In the genomic region with DNA sequence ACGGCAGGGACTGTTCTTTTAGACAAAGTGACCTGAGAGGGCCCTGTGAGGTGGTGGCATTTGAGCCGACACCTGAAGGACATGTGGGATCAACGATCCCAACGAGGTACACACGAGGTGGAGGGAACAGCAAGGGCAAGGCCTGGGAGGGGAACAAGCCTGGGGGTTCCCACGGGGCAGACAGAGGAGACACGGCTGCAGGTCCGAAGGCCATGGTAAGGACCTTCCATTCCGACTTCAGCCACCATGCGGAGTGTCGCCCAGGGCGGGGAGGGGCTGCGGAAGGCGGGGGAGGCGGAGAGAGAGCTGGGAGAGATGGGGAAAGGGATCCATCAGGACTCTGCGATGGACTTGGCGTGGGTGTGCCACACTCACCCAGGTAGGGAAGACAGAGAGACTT, we compare ENCODE assay signal across 18 cellular contexts.
DNase-seq lines count a peak whose midpoint lies in the region; ATAC-seq and TF ChIP-seq lines count a peak whose summit lies in the region.
"Had no signal": no experiment of that assay in that cellular context is flagged by ENCODE, and none has a peak within 500 bp of the region (broad histone marks: within the 10 kb centered on the region; RNA-seq: fewer than 3 reads in every experiment).

No MANE protein-coding gene starts in this region.

- H2AFZ ChIP-seq in PC-9 (no peak overlapping the region), fibroblast of lung (ENCODE audit: low read length) (no peak overlapping the region), MM.1S (ENCODE audit: low read length) (no peak overlapping the region)

- H3K9me2 ChIP-seq in PC-9 (ENCODE audit: insufficient read depth) (no peaks in the 10 kb centered on the region), MM.1S (replicated peaks; ENCODE audit: insufficient read depth, low read length) (no peaks in the 10 kb centered on the region)

- H3K36me3 ChIP-seq in A673 (ENCODE audit: insufficient read depth, low read length, poor library complexity, severe bottlenecking) (no peaks in the 10 kb centered on the region), PC-9 (ENCODE audit: low read depth) (no peaks in the 10 kb centered on the region), fibroblast of lung (ENCODE audit: control insufficient read depth, insufficient read depth, low read length) (no peaks in the 10 kb centered on the region), MM.1S (replicated peaks; ENCODE audit: insufficient read depth, low read length) (no peaks in the 10 kb centered on the region)
- H3K36me3 ChIP-seq: SJSA1 had no signal

- no peaks in the 10 kb centered on the region for H3K36me3 Mint-ChIP-seq in osteocyte (ENCODE audit: unreplicated experiment)

- BruUV-seq in A673 (replicated peaks; lab: Mats Ljungman, UMichigan) (no TSS peak), PC-9 (replicated peaks; lab: Mats Ljungman, UMichigan) (no TSS peak)

- H3K9me3 ChIP-seq in A673 (ENCODE audit: low read depth, low read length, poor library complexity, severe bottlenecking): no peaks in the 10 kb centered on the region
- H3K9me3 ChIP-seq in PC-9 (ENCODE audit: insufficient read depth, low read depth): no peaks in the 10 kb centered on the region
- H3K9me3 ChIP-seq in fibroblast of lung (ENCODE audit: control insufficient read depth, insufficient read depth, low read depth, low read length): no peaks in the 10 kb centered on the region
- H3K9me3 ChIP-seq in MM.1S (replicated peaks; ENCODE audit: insufficient read depth, low read length): no peaks in the 10 kb centered on the region
- H3K9me3 ChIP-seq: A549, SJSA1, testis had no signal

- no peak for TF ChIP-seq CTCF in A673 (conservative IDR thresholded peaks at IDR 0.05; ENCODE audit: low read depth, low read length)
- TF ChIP-seq CTCF in PC-9 (conservative IDR thresholded peaks at IDR 0.05): no peak
- no peak for TF ChIP-seq CTCF in fibroblast of lung (conservative IDR thresholded peaks at IDR 0.05 in 1 of 2, IDR thresholded peaks at IDR 0.05 in 1 of 2; ENCODE audit: low read depth in 1 of 2, low read length in 2 of 2)
- TF ChIP-seq CTCF in osteocyte (IDR thresholded peaks at IDR 0.05): no peak
- TF ChIP-seq CTCF in MM.1S (IDR thresholded peaks at IDR 0.05; ENCODE audit: low read length): no peak

- H3K4me3 ChIP-seq in A673 (ENCODE audit: low read depth, low read length, poor library complexity, severe bottlenecking): no peak overlapping the region
- no peak overlapping the region for H3K4me3 ChIP-seq in PC-9
- H3K4me3 ChIP-seq in fibroblast of lung (replicated peaks in 1 of 4; ENCODE audit: control extremely low read depth in 1 of 4, insufficient read depth in 1 of 4, low read depth in 3 of 4, low read length in 4 of 4): no peak overlapping the region
- no peak overlapping the region for H3K4me3 ChIP-seq in MM.1S (ENCODE audit: low read length)
- H3K4me3 ChIP-seq: A549, SJSA1, testis had no signal

- H3K4me3 Mint-ChIP-seq in osteocyte (ENCODE audit: unreplicated experiment): peak overlapping the region; percentile 63
- H3K4me3 Mint-ChIP-seq: T-helper 17 cell had no signal

- H4K20me1 ChIP-seq in PC-9 (ENCODE audit: insufficient read depth): no peaks in the 10 kb centered on the region
- no peaks in the 10 kb centered on the region for H4K20me1 ChIP-seq in fibroblast of lung (ENCODE audit: control insufficient read depth, extremely low read depth, insufficient read depth, low read length)
- H4K20me1 ChIP-seq in MM.1S (ENCODE audit: insufficient read depth, low read length): no peaks in the 10 kb centered on the region

- CTCF ChIA-PET in A673 (lab: Charles Lee): no interaction called here
- CTCF ChIA-PET in PC-9 (lab: Charles Lee): no interaction called here

- H3K27me3 Mint-ChIP-seq in osteocyte (ENCODE audit: unreplicated experiment): no peaks in the 10 kb centered on the region
- H3K27me3 Mint-ChIP-seq: T-helper 17 cell had no signal

- H3K4me2 ChIP-seq in PC-9 (peak overlapping the region; percentile 81), fibroblast of lung (ENCODE audit: extremely low read depth, insufficient read depth, low read length) (peak overlapping the region; percentile 28), MM.1S (ENCODE audit: low read depth, low read length) (no peak overlapping the region)
- H3K4me2 ChIP-seq: A549 had no signal

- peaks cover 48% of the 10 kb centered on the region for H3K4me1 ChIP-seq in A673 (ENCODE audit: insufficient read depth, low read length, poor library complexity, severe bottlenecking)
- H3K4me1 ChIP-seq in PC-9 (replicated peaks; ENCODE audit: insufficient read depth): peaks cover 46% of the 10 kb centered on the region
- peaks cover 4% of the 10 kb centered on the region for H3K4me1 ChIP-seq in fibroblast of lung (ENCODE audit: control insufficient read depth, extremely low read depth, insufficient read depth, low read length)
- H3K4me1 ChIP-seq in MM.1S (ENCODE audit: low read length): peaks cover 14% of the 10 kb centered on the region
- H3K4me1 ChIP-seq: A549 had no signal

- peaks cover 21% of the 10 kb centered on the region for H3K4me1 Mint-ChIP-seq in osteocyte (ENCODE audit: unreplicated experiment)

- ATAC-seq in esophagus mucosa (no peak), GM21390 (IDR thresholded peaks at IDR 0.05; ENCODE audit: unreplicated experiment) (no peak)
- ATAC-seq: A549, T-helper 17 cell had no signal

- intact Hi-C loops in A673 (cut with micrococcal nuclease; ENCODE audit: unreplicated experiment) (no loop called here), PC-9 (cut with micrococcal nuclease; ENCODE audit: unreplicated experiment) (no loop called here)

- H3K27ac ChIP-seq in A673 (ENCODE audit: low read depth, low read length, poor library complexity, severe bottlenecking) (peak overlapping the region; percentile 71), PC-9 (peak overlapping the region; percentile 95), fibroblast of lung (ENCODE audit: insufficient read depth, low read length) (peak overlapping the region; percentile 68), MM.1S (ENCODE audit: low read length) (no peak overlapping the region)
- H3K27ac ChIP-seq: A549, epithelial cell of prostate, SJSA1, testis had no signal

- POLR2A ChIA-PET in A673 (lab: Charles Lee; ENCODE audit: low non-redundant PET) (no interaction called here), PC-9 (lab: Charles Lee; ENCODE audit: unreplicated experiment) (interaction anchor here (0.5 to 0.7 kb wide), 2 partner anchors 36 to 390 kb away, joined by 6 to 9 read pairs; no protein-coding TSS in a partner anchor)

- no peak for DNase-seq in A673 (ENCODE audit: low spot score)
- no peak for DNase-seq in PC-9
- DNase-seq in fibroblast of lung (ENCODE audit: low read depth in 2 of 2): no peak
- DNase-seq in osteocyte (ENCODE audit: extremely low spot score, unreplicated experiment): no peak
- DNase-seq in MM.1S: no peak
- DNase-seq in HuH-7 (ENCODE audit: low spot score): no peak
- DNase-seq: activated CD4-positive, alpha-beta T cell treated with anti-CD3 and anti-CD28 coated beads, Interleukin-2, amount 50 U/mL, for 4 hours; KG1; mesendoderm; NCI-H2029; NCI-H226; T-helper 17 cell; testis had no signal

- no peaks in the 10 kb centered on the region for H3K9me3 Mint-ChIP-seq in osteocyte (ENCODE audit: unreplicated experiment)

- peak overlapping the region; percentile 92 for H3K27ac Mint-ChIP-seq in osteocyte (ENCODE audit: unreplicated experiment)
- H3K27ac Mint-ChIP-seq: T-helper 17 cell had no signal

- H3K27me3 ChIP-seq in A673 (replicated peaks; ENCODE audit: insufficient read depth, low read depth, low read length, poor library complexity): no peaks in the 10 kb centered on the region
- no peaks in the 10 kb centered on the region for H3K27me3 ChIP-seq in PC-9 (ENCODE audit: insufficient read depth, low read depth)
- no peaks in the 10 kb centered on the region for H3K27me3 ChIP-seq in fibroblast of lung (ENCODE audit: control insufficient read depth, insufficient read depth, low read length)
- H3K27me3 ChIP-seq in MM.1S (replicated peaks; ENCODE audit: insufficient read depth, low read length): no peaks in the 10 kb centered on the region
- H3K27me3 ChIP-seq: SJSA1, testis had no signal

- H3K9ac ChIP-seq in fibroblast of lung (ENCODE audit: insufficient read depth, low read length) (no peak overlapping the region), MM.1S (ENCODE audit: low read length) (no peak overlapping the region)

- H3K79me2 ChIP-seq in PC-9 (ENCODE audit: low read depth) (peaks cover 31% of the 10 kb centered on the region), fibroblast of lung (ENCODE audit: control insufficient read depth, insufficient read depth, low read length) (peaks cover 3% of the 10 kb centered on the region), MM.1S (ENCODE audit: low read length) (peaks cover 69% of the 10 kb centered on the region)

- peaks cover 52% of the 10 kb centered on the region for H3F3A ChIP-seq in PC-9 (ENCODE audit: insufficient read depth, low read depth)
- peaks cover 7% of the 10 kb centered on the region; the same call in 1 of the 2 replicates for H3F3A ChIP-seq in MM.1S (ENCODE audit: insufficient read depth, low read length)
